37 cellular contexts compared by ENCODE assay signal in genomic region chr14:77423423-77423822, GRCh38. TPM values are rescaled to one million over a fixed set of nuclear protein-coding genes. Genes with fewer than 3 reads are reported as not detected.
"Had no signal": no experiment of that assay in that cellular context is flagged by ENCODE, and none has a peak within 500 bp of the region (broad histone marks: within the 10 kb centered on the region; RNA-seq: fewer than 3 reads in every experiment).

NOXRED1 (minus strand) TSS chr14:77423523; CDS start chr14:77422889, 634 bp downstream.

- H3K4me3 Mint-ChIP-seq: activated CD4-positive, alpha-beta memory T cell treated with anti-CD3 and anti-CD28 coated beads, Interleukin-2, amount 10 ng/mL, durations not matched to agents 7 days and 5 days; activated CD4-positive, alpha-beta T cell treated with anti-CD3 and anti-CD28 coated beads for 36 hours; activated CD4-positive, alpha-beta T cell treated with anti-CD3 and anti-CD28 coated beads, Interleukin-2, amount 10 ng/mL, durations not matched to agents 7 days and 5 days; activated CD8-positive, alpha-beta memory T cell treated with anti-CD3 and anti-CD28 coated beads, Interleukin-2, amount 10 ng/mL, durations not matched to agents 7 days and 5 days; activated CD8-positive, alpha-beta T cell treated with anti-CD3 and anti-CD28 coated beads, Interleukin-2, amount 10 ng/mL, durations not matched to agents 7 days and 5 days; activated naive CD4-positive, alpha-beta T cell treated with anti-CD3 and anti-CD28 coated beads, Interleukin-2, amount 10 ng/mL, durations not matched to agents 7 days and 5 days; activated naive CD4-positive, alpha-beta T cell treated with anti-CD3 and anti-CD28 coated beads, Interleukin-2, amount 50 U/mL, for 24 hours; activated naive CD8-positive, alpha-beta T cell treated with anti-CD3 and anti-CD28 coated beads, Interleukin-2, amount 10 ng/mL, durations not matched to agents 7 days and 5 days; activated naive CD8-positive, alpha-beta T cell treated with anti-CD3 and anti-CD28 coated beads, Interleukin-2, amount 50 U/mL, for 24 hours; activated T-cell treated with anti-CD3 and anti-CD28 coated beads, Interleukin-2, amount 50 U/mL, for 24 hours; brain; central memory CD8-positive, alpha-beta T cell; T-helper 1 cell treated with Interleukin-12 subunit alpha and Interleukin-12 subunit beta and Interleukin-4 antibody, amounts not matched to agents 30 μg/mL and 1 μg/mL, for 36 hours; T-helper 2 cell treated with Interferon-gamma antibody and Interleukin-4, amounts not matched to agents 5 μg/mL and 100 μg/mL, for 36 hours had no signal

- H3K4me3 ChIP-seq: ascending aorta, cardiac muscle cell had no signal

- DNase-seq: activated CD4-positive, alpha-beta memory T cell treated with anti-CD3 and anti-CD28 coated beads, Interleukin-2, amount 10 ng/mL, durations not matched to agents 7 days and 5 days; activated CD4-positive, alpha-beta T cell treated with anti-CD3 and anti-CD28 coated beads for 1 hour; activated CD4-positive, alpha-beta T cell treated with anti-CD3 and anti-CD28 coated beads for 36 hours; activated CD4-positive, alpha-beta T cell treated with anti-CD3 and anti-CD28 coated beads for 48 hours; activated CD4-positive, alpha-beta T cell treated with anti-CD3 and anti-CD28 coated beads, Interleukin-2, amount 10 ng/mL, durations not matched to agents 7 days and 5 days; activated CD4-positive, alpha-beta T cell treated with anti-CD3 and anti-CD28 coated beads, Interleukin-2, amount 50 U/mL, for 48 hours; activated CD4-positive, CD25-positive, alpha-beta regulatory T cell; activated CD8-positive, alpha-beta memory T cell treated with anti-CD3 and anti-CD28 coated beads for 24 hours; activated CD8-positive, alpha-beta memory T cell treated with anti-CD3 and anti-CD28 coated beads, Interleukin-2, amount 10 ng/mL, durations not matched to agents 7 days and 5 days; activated CD8-positive, alpha-beta memory T cell treated with anti-CD3 and anti-CD28 coated beads, Interleukin-2, amount 50 U/mL, for 48 hours; activated CD8-positive, alpha-beta T cell treated with anti-CD3 and anti-CD28 coated beads, Interleukin-2, amount 10 ng/mL, durations not matched to agents 7 days and 5 days; activated effector memory CD4-positive, alpha-beta T cell treated with Interleukin-2 at 50 U/mL for 16 hours; activated gamma-delta T cell; activated naive CD4-positive, alpha-beta T cell treated with anti-CD3 and anti-CD28 coated beads, Interleukin-2, amount 10 ng/mL, durations not matched to agents 7 days and 5 days; activated naive CD4-positive, alpha-beta T cell treated with Interleukin-2 at 50 U/mL for 16 hours; activated naive CD8-positive, alpha-beta T cell treated with anti-CD3 and anti-CD28 coated beads, Interleukin-2, amount 10 ng/mL, durations not matched to agents 7 days and 5 days; activated naive CD8-positive, alpha-beta T cell treated with anti-CD3 and anti-CD28 coated beads, Interleukin-2, amount 50 U/mL, for 24 hours; activated T-cell treated with anti-CD3 and anti-CD28 coated beads, Interleukin-2, amount 50 U/mL, for 24 hours; activated T-cell treated with anti-CD3 and anti-CD28 coated beads, Interleukin-2, amount 50 U/mL, for 48 hours; amygdala; anterior cingulate cortex; caudate nucleus; cerebellar nuclear complex; T-helper 1 cell; T-helper 2 cell; T-helper 9 cell; WERI-Rb-1 had no signal

- H3K4me1 ChIP-seq: ascending aorta had no signal

- H3K27ac ChIP-seq: ascending aorta, cardiac muscle cell, WERI-Rb-1 had no signal

- H3K27me3 ChIP-seq: ascending aorta, cardiac muscle cell had no signal

- ATAC-seq: activated CD4-positive, alpha-beta T cell treated with anti-CD3 and anti-CD28 coated beads for 36 hours; activated CD4-positive, CD25-positive, alpha-beta regulatory T cell treated with anti-CD3 and anti-CD28 coated beads, Interleukin-2, amount 50 U/mL, for 24 hours; activated CD8-positive, alpha-beta memory T cell treated with anti-CD3 and anti-CD28 coated beads, Interleukin-2, amount 10 ng/mL, durations not matched to agents 7 days and 5 days; activated CD8-positive, alpha-beta T cell treated with anti-CD3 and anti-CD28 coated beads, Interleukin-2, amount 10 ng/mL, durations not matched to agents 7 days and 5 days; activated naive CD8-positive, alpha-beta T cell treated with anti-CD3 and anti-CD28 coated beads, Interleukin-2, amount 50 U/mL, for 24 hours; WTC11 had no signal

- H3K27me3 Mint-ChIP-seq: activated CD4-positive, alpha-beta memory T cell treated with anti-CD3 and anti-CD28 coated beads, Interleukin-2, amount 10 ng/mL, durations not matched to agents 7 days and 5 days; activated CD4-positive, alpha-beta T cell treated with anti-CD3 and anti-CD28 coated beads for 36 hours; activated CD8-positive, alpha-beta memory T cell treated with anti-CD3 and anti-CD28 coated beads, Interleukin-2, amount 10 ng/mL, durations not matched to agents 7 days and 5 days; activated naive CD4-positive, alpha-beta T cell treated with anti-CD3 and anti-CD28 coated beads, Interleukin-2, amount 10 ng/mL, durations not matched to agents 7 days and 5 days; activated naive CD4-positive, alpha-beta T cell treated with anti-CD3 and anti-CD28 coated beads, Interleukin-2, amount 50 U/mL, for 24 hours; activated naive CD8-positive, alpha-beta T cell treated with anti-CD3 and anti-CD28 coated beads, Interleukin-2, amount 10 ng/mL, durations not matched to agents 7 days and 5 days; activated T-cell treated with anti-CD3 and anti-CD28 coated beads, Interleukin-2, amount 50 U/mL, for 24 hours; central memory CD8-positive, alpha-beta T cell had no signal

- H3K4me1 Mint-ChIP-seq: activated CD4-positive, alpha-beta memory T cell treated with anti-CD3 and anti-CD28 coated beads, Interleukin-2, amount 10 ng/mL, durations not matched to agents 7 days and 5 days; activated CD4-positive, alpha-beta T cell treated with anti-CD3 and anti-CD28 coated beads for 36 hours; activated CD4-positive, alpha-beta T cell treated with anti-CD3 and anti-CD28 coated beads, Interleukin-2, amount 10 ng/mL, durations not matched to agents 7 days and 5 days; activated CD8-positive, alpha-beta memory T cell treated with anti-CD3 and anti-CD28 coated beads, Interleukin-2, amount 10 ng/mL, durations not matched to agents 7 days and 5 days; activated naive CD4-positive, alpha-beta T cell treated with anti-CD3 and anti-CD28 coated beads, Interleukin-2, amount 10 ng/mL, durations not matched to agents 7 days and 5 days; activated naive CD4-positive, alpha-beta T cell treated with anti-CD3 and anti-CD28 coated beads, Interleukin-2, amount 50 U/mL, for 24 hours; activated naive CD8-positive, alpha-beta T cell treated with anti-CD3 and anti-CD28 coated beads, Interleukin-2, amount 10 ng/mL, durations not matched to agents 7 days and 5 days; activated naive CD8-positive, alpha-beta T cell treated with anti-CD3 and anti-CD28 coated beads, Interleukin-2, amount 50 U/mL, for 24 hours; brain; central memory CD8-positive, alpha-beta T cell had no signal

- H3K27ac Mint-ChIP-seq: activated CD4-positive, alpha-beta memory T cell treated with anti-CD3 and anti-CD28 coated beads, Interleukin-2, amount 10 ng/mL, durations not matched to agents 7 days and 5 days; activated CD4-positive, alpha-beta T cell treated with anti-CD3 and anti-CD28 coated beads for 36 hours; activated CD4-positive, alpha-beta T cell treated with anti-CD3 and anti-CD28 coated beads, Interleukin-2, amount 10 ng/mL, durations not matched to agents 7 days and 5 days; activated CD8-positive, alpha-beta memory T cell treated with anti-CD3 and anti-CD28 coated beads, Interleukin-2, amount 10 ng/mL, durations not matched to agents 7 days and 5 days; activated CD8-positive, alpha-beta T cell treated with anti-CD3 and anti-CD28 coated beads, Interleukin-2, amount 10 ng/mL, durations not matched to agents 7 days and 5 days; activated naive CD4-positive, alpha-beta T cell treated with anti-CD3 and anti-CD28 coated beads, Interleukin-2, amount 10 ng/mL, durations not matched to agents 7 days and 5 days; activated naive CD4-positive, alpha-beta T cell treated with anti-CD3 and anti-CD28 coated beads, Interleukin-2, amount 50 U/mL, for 24 hours; activated naive CD8-positive, alpha-beta T cell treated with anti-CD3 and anti-CD28 coated beads, Interleukin-2, amount 10 ng/mL, durations not matched to agents 7 days and 5 days; activated naive CD8-positive, alpha-beta T cell treated with anti-CD3 and anti-CD28 coated beads, Interleukin-2, amount 50 U/mL, for 24 hours; activated T-cell treated with anti-CD3 and anti-CD28 coated beads, Interleukin-2, amount 50 U/mL, for 24 hours; activated T-helper 2 cell treated with anti-CD3 and anti-CD28 coated beads, Interferon-gamma antibody, Interleukin-2, Interleukin-4, amounts not matched to agents 10 μg/mL and 5 μg/mL and 100 μg/mL, durations not matched to agents 14 hours and 24 hours and 36 hours; T-helper 1 cell treated with Interleukin-12 subunit alpha and Interleukin-12 subunit beta and Interleukin-4 antibody, amounts not matched to agents 30 μg/mL and 1 μg/mL, for 36 hours; T-helper 2 cell treated with Interferon-gamma antibody and Interleukin-4, amounts not matched to agents 5 μg/mL and 100 μg/mL, for 36 hours had no signal

RNA-seq across cellular contexts. Expression of gene NOXRED1, which starts in this region (rescaled TPM):
- total RNA-seq: ascending aorta had no signal
- polyA plus RNA-seq: cardiac muscle cell had no signal
